ENCODE assay signal across 16 cellular contexts in genomic region chr19:35260694-35261304, GRCh38. TPM values are rescaled to one million over a fixed set of nuclear protein-coding genes. Genes with fewer than 3 reads are reported as not detected.
DNase-seq lines count a peak whose midpoint lies in the region; ATAC-seq, FAIRE-seq and TF ChIP-seq lines count a peak whose summit lies in the region.
"Had no signal": no experiment of that assay in that cellular context is flagged by ENCODE, and none has a peak within 500 bp of the region (broad histone marks: within the 10 kb centered on the region; RNA-seq: fewer than 3 reads in every experiment).

No MANE protein-coding gene starts in this region.

- H3K4me2 ChIP-seq in GM23338, result no peak overlapping the region

- H3K79me2 ChIP-seq in GM23338 (replicated peaks; ENCODE audit: insufficient read depth), result peaks cover 12% of the 10 kb centered on the region

- H3K4me3 ChIP-seq in CD4-positive, alpha-beta memory T cell (ENCODE audit: low read length in 2 of 2), result no peak overlapping the region
- H3K4me3 ChIP-seq in GM23338 (no peak overlapping the region), pancreas (no peak overlapping the region)
- H3K4me3 ChIP-seq: suprapubic skin had no signal

- POLR2A ChIA-PET in CD4-positive, alpha-beta memory T cell (lab: Charles Lee; ENCODE audit: partially characterized antibody), result interaction anchor here (0.6 to 7.7 kb wide), 4 partner anchors 10 to 61 kb away, joined by 3 to 48 read pairs (median 4); no protein-coding TSS in a partner anchor

- H3K27me3 Mint-ChIP-seq in CD4-positive, alpha-beta memory T cell, result no peaks in the 10 kb centered on the region
- peaks cover 34% of the 10 kb centered on the region for H3K27me3 Mint-ChIP-seq in GM23338 (ENCODE audit: insufficient read depth, low read depth, poor library complexity)
- H3K27me3 Mint-ChIP-seq in activated naive CD8-positive, alpha-beta T cell treated with anti-CD3 and anti-CD28 coated beads for 36 hours, result no peaks in the 10 kb centered on the region

- H3K9me3 Mint-ChIP-seq in CD4-positive, alpha-beta memory T cell, result peaks cover 0 to 1% (median 0%) of the 10 kb centered on the region in 8 donors
- no peaks in the 10 kb centered on the region for H3K9me3 Mint-ChIP-seq in GM23338
- no peaks in the 10 kb centered on the region for H3K9me3 Mint-ChIP-seq in activated naive CD8-positive, alpha-beta T cell treated with anti-CD3 and anti-CD28 coated beads for 36 hours
- H3K9me3 Mint-ChIP-seq: T-helper 1 cell treated with Interleukin-12 subunit alpha and Interleukin-12 subunit beta and Interleukin-4 antibody, amounts not matched to agents 30 μg/mL and 1 μg/mL, for 36 hours had no signal

- H4K20me1 ChIP-seq in GM23338 (replicated peaks; ENCODE audit: insufficient read depth), result peaks cover 21% of the 10 kb centered on the region

- intact Hi-C loops in CD4-positive, alpha-beta memory T cell (cut with micrococcal nuclease), result no loop called here
- intact Hi-C loops in pancreas (cut with DNase I), result no loop called here

- no peak for FAIRE-seq in pancreas (lab: Jason Lieb, UNC)
- FAIRE-seq: astrocyte had no signal

- H3F3A ChIP-seq in GM23338 (replicated peaks; ENCODE audit: low read depth), result peaks cover 7% of the 10 kb centered on the region

- H3K4me1 Mint-ChIP-seq in CD4-positive, alpha-beta memory T cell, result peaks cover 19 to 33% (median 27%) of the 10 kb centered on the region in 4 donors
- H3K4me1 Mint-ChIP-seq in GM23338, result peaks cover 6% of the 10 kb centered on the region; the same call in 2 of the 3 replicates
- peaks cover 36% of the 10 kb centered on the region for H3K4me1 Mint-ChIP-seq in activated naive CD8-positive, alpha-beta T cell treated with anti-CD3 and anti-CD28 coated beads for 36 hours

- peaks cover 0 to 37% of the 10 kb centered on the region in 2 donors for H3K36me3 Mint-ChIP-seq in CD4-positive, alpha-beta memory T cell
- H3K36me3 Mint-ChIP-seq in GM23338 (ENCODE audit: low read depth), result peaks cover 79% of the 10 kb centered on the region
- H3K36me3 Mint-ChIP-seq in activated naive CD8-positive, alpha-beta T cell treated with anti-CD3 and anti-CD28 coated beads for 36 hours, result no peaks in the 10 kb centered on the region

- in situ Hi-C loops in KBM-7 (cut with MboI; ENCODE audit: low pct_unique_long_range_greater_than_20kb, low sequenced_read_pairs), result no loop called here

- H2AFZ ChIP-seq in GM23338, result no peak overlapping the region

- no peaks in the 10 kb centered on the region for H3K9me2 ChIP-seq in GM23338 (ENCODE audit: insufficient read depth)

- no peak for ATAC-seq in GM23338
- no peak for ATAC-seq in pancreas

- H3K36me3 ChIP-seq in CD4-positive, alpha-beta memory T cell (ENCODE audit: insufficient read depth, low read length), result peaks cover 10% of the 10 kb centered on the region
- H3K36me3 ChIP-seq in GM23338 (ENCODE audit: insufficient read depth) (peaks cover 8% of the 10 kb centered on the region; the same call in 1 of the 2 replicates), pancreas (peaks cover 0 to 10% (median 0%) of the 10 kb centered on the region in 3 donors)

- H3K4me1 ChIP-seq in CD4-positive, alpha-beta memory T cell (ENCODE audit: insufficient read depth, low read length), result peaks cover 16% of the 10 kb centered on the region
- H3K4me1 ChIP-seq in GM23338 (ENCODE audit: insufficient read depth) (no peaks in the 10 kb centered on the region), pancreas (peaks cover 8 to 9% (median 9%) of the 10 kb centered on the region in 3 donors)

- 81 to 82% methylated on average over 10 of the region's 10 CpGs for WGBS in pancreas, 2 donors

- DNase-seq in CD4-positive, alpha-beta memory T cell, result no peak
- DNase-seq in GM23338 (ENCODE audit: low spot score), result no peak
- no peak for DNase-seq in activated naive CD8-positive, alpha-beta T cell treated with anti-CD3 and anti-CD28 coated beads for 36 hours
- peak in 4 of 6 donors; percentile 10 to 41 (median 26) for DNase-seq in pancreas
- DNase-seq in DMS 273 treated with DMSO at 0.1 percent for 48 hours (lab: John Stamatoyannopoulos, UW), result no peak
- no peak for DNase-seq in cortex of kidney (lab: John Stamatoyannopoulos, UW)
- no peak for DNase-seq in KBM-7
- DNase-seq: COR-L47, NCI-H2171 treated with DMSO at 0.1 percent for 48 hours, OCI-M1 had no signal

- H3K9me3 ChIP-seq in CD4-positive, alpha-beta memory T cell (ENCODE audit: control insufficient read depth in 1 of 2, low read length in 2 of 2), result no peaks in the 10 kb centered on the region
- no peaks in the 10 kb centered on the region for H3K9me3 ChIP-seq in pancreas
- H3K9me3 ChIP-seq: suprapubic skin had no signal

- no peak overlapping the region for H3K27ac ChIP-seq in CD4-positive, alpha-beta memory T cell (ENCODE audit: low read depth, low read length)
- H3K27ac ChIP-seq in GM23338 (ENCODE audit: low read depth), result no peak overlapping the region
- no peak overlapping the region for H3K27ac ChIP-seq in pancreas
- H3K27ac ChIP-seq: HL-60, suprapubic skin had no signal

- no peak overlapping the region for H3K4me3 Mint-ChIP-seq in CD4-positive, alpha-beta memory T cell
- H3K4me3 Mint-ChIP-seq in GM23338, result no peak overlapping the region
- H3K4me3 Mint-ChIP-seq in activated naive CD8-positive, alpha-beta T cell treated with anti-CD3 and anti-CD28 coated beads for 36 hours, result no peak overlapping the region
- H3K4me3 Mint-ChIP-seq: T-helper 1 cell treated with Interleukin-12 subunit alpha and Interleukin-12 subunit beta and Interleukin-4 antibody, amounts not matched to agents 30 μg/mL and 1 μg/mL, for 36 hours had no signal

- no peaks in the 10 kb centered on the region for H3K27me3 ChIP-seq in CD4-positive, alpha-beta memory T cell (ENCODE audit: insufficient read depth, low read length)
- H3K27me3 ChIP-seq in GM23338 (ENCODE audit: insufficient read depth) (no peaks in the 10 kb centered on the region), pancreas (no peaks in the 10 kb centered on the region)

- no peak for TF ChIP-seq CTCF in GM23338 (conservative IDR thresholded peaks at IDR 0.05; ENCODE audit: low read depth in 2 of 2)
- no peak for TF ChIP-seq CTCF in pancreas (IDR thresholded peaks at IDR 0.05)

- H3K27ac Mint-ChIP-seq in CD4-positive, alpha-beta memory T cell, result peak overlapping the region in 4 of 7 donors; percentile 46 to 77 (median 60)
- H3K27ac Mint-ChIP-seq in GM23338, result peak overlapping the region; percentile 36; the same call in 1 of the 2 replicates
- peak overlapping the region; percentile 40 for H3K27ac Mint-ChIP-seq in activated naive CD8-positive, alpha-beta T cell treated with anti-CD3 and anti-CD28 coated beads for 36 hours
- H3K27ac Mint-ChIP-seq: T-helper 1 cell treated with Interleukin-12 subunit alpha and Interleukin-12 subunit beta and Interleukin-4 antibody, amounts not matched to agents 30 μg/mL and 1 μg/mL, for 36 hours had no signal

- CTCF ChIA-PET in CD4-positive, alpha-beta memory T cell (lab: Charles Lee; ENCODE audit: partially characterized antibody), result no interaction called here

TF ChIP-seq in GM23338, 12 proteins besides CTCF, POLR2A, EP300 and RAD21 (continues in another document):
- TF ChIP-seq NANOG (IDR thresholded peaks at IDR 0.05; ENCODE audit: borderline replicate concordance), result no peak

RNA-seq across cellular contexts. Expression of gene USF2, which starts 8.0 kb away (rescaled TPM):
- 100 to 1,000 TPM; 204 to 216 TPM for total RNA-seq in CD4-positive, alpha-beta memory T cell
- 1 to 10 TPM; 2.2 to 9.4 TPM for polyA plus RNA-seq in CD4-positive, alpha-beta memory T cell
- 60.5 and 63.8 TPM in 2 replicates for total RNA-seq in GM23338 (2014; rRNA removed; shearing (Covaris generic))
- polyA plus RNA-seq in GM23338 (2016; fragmentation: Nextera tagmentation; extraction: Ambion mirVana) (28.9 and 36.4 TPM in 2 replicates), pancreas (100 to 1,000 TPM; 106 to 112 TPM)
- 100 to 1,000 TPM; 105 to 109 TPM for total RNA-seq in activated naive CD8-positive, alpha-beta T cell treated with anti-CD3 and anti-CD28 coated beads for 36 hours
- 10 to 100 TPM; 46.4 to 84.9 (median 59.8) TPM for total RNA-seq in pancreas

RNA-seq across cellular contexts. Expression of gene LSR, which starts 12.0 kb away (rescaled TPM):
- 10 to 100 TPM; 45.8 to 48.9 TPM for total RNA-seq in CD4-positive, alpha-beta memory T cell
- 10 to 100 TPM; 76.1 to 91.6 TPM for polyA plus RNA-seq in CD4-positive, alpha-beta memory T cell
- 195 and 212 TPM in 2 replicates for total RNA-seq in GM23338 (2014; rRNA removed; shearing (Covaris generic))
- polyA plus RNA-seq in GM23338 (2016; fragmentation: Nextera tagmentation; extraction: Ambion mirVana) (116 and 125 TPM in 2 replicates), pancreas (10 to 100 TPM; 46.1 to 67.5 TPM)
- 10 to 100 TPM; 40.6 to 43.9 TPM for total RNA-seq in activated naive CD8-positive, alpha-beta T cell treated with anti-CD3 and anti-CD28 coated beads for 36 hours
- total RNA-seq in pancreas, result 100 to 1,000 TPM in 1 of 6 donors, 10 to 100 TPM in 5; 51.6 to 103 (median 67.0) TPM

RNA-seq across cellular contexts. Expression of gene HAMP, which starts 21.5 kb away (rescaled TPM):
- 1 to 10 TPM; 1.2 to 2.7 TPM for total RNA-seq in CD4-positive, alpha-beta memory T cell
- polyA plus RNA-seq in CD4-positive, alpha-beta memory T cell, result not detected
- total RNA-seq in GM23338 (2014; rRNA removed; shearing (Covaris generic)), result not detected in 2 replicates
- 0.65 TPM in 1 of 2 replicates, not detected in the other for polyA plus RNA-seq in GM23338 (2016; fragmentation: Nextera tagmentation; extraction: Ambion mirVana)
- under 1 TPM; 0.32 to 0.37 TPM for total RNA-seq in activated naive CD8-positive, alpha-beta T cell treated with anti-CD3 and anti-CD28 coated beads for 36 hours
- total RNA-seq in pancreas, result 10 to 100 TPM in 1 of 6 donors, 1 to 10 TPM in 4, under 1 TPM in 1; 0.69 to 10.2 (median 2.2) TPM
- polyA plus RNA-seq in pancreas, result 100 to 1,000 TPM in 1 of 2 donors, 10 to 100 TPM in 1; 24.5 to 138 TPM
- total RNA-seq: M059J had no signal

RNA-seq across cellular contexts. Expression of gene MAG, which starts 31.2 kb away (rescaled TPM):
- not detected for total RNA-seq in CD4-positive, alpha-beta memory T cell
- polyA plus RNA-seq in CD4-positive, alpha-beta memory T cell, result not detected
- 1.3 and 1.8 TPM in 2 replicates for total RNA-seq in GM23338 (2014; rRNA removed; shearing (Covaris generic))
- polyA plus RNA-seq in GM23338 (2016; fragmentation: Nextera tagmentation; extraction: Ambion mirVana) (0.61 and 0.85 TPM in 2 replicates), pancreas (under 1 TPM in 1 of 2 donors, not detected in 1; 0.47 TPM)
- under 1 TPM; 0.20 to 0.29 TPM for total RNA-seq in activated naive CD8-positive, alpha-beta T cell treated with anti-CD3 and anti-CD28 coated beads for 36 hours
- total RNA-seq in pancreas, result under 1 TPM in 1 of 6 donors, not detected in 5; 0.17 TPM
- total RNA-seq: astrocyte, M059J, mononuclear cell, suprapubic skin had no signal

RNA-seq across cellular contexts. Expression of gene FAM187B, which starts 32.3 kb away (rescaled TPM):
- not detected for total RNA-seq in CD4-positive, alpha-beta memory T cell
- polyA plus RNA-seq in CD4-positive, alpha-beta memory T cell, result not detected
- total RNA-seq in GM23338 (2014; rRNA removed; shearing (Covaris generic)), result not detected in 2 replicates
- polyA plus RNA-seq in GM23338 (2016; fragmentation: Nextera tagmentation; extraction: Ambion mirVana) (0.23 and 0.31 TPM in 2 replicates), pancreas (not detected)
- not detected for total RNA-seq in activated naive CD8-positive, alpha-beta T cell treated with anti-CD3 and anti-CD28 coated beads for 36 hours
- total RNA-seq in pancreas, result not detected
- total RNA-seq: astrocyte, M059J, suprapubic skin had no signal

Comparison
In these comparisons a context has a peak if more than half of its experiments do, and no peak if none do; other contexts are left out.
1. DNase-seq: peak in pancreas (4 of 6); none in CD4-positive, alpha-beta memory T cell (0 of 5), GM23338 (single experiment), activated naive CD8-positive, alpha-beta T cell treated with anti-CD3 and anti-CD28 coated beads for 36 hours (single experiment), DMS 273 treated with DMSO at 0.1 percent for 48 hours (single experiment), cortex of kidney (single experiment) and KBM-7 (single experiment).
2. Peak in every context shown above with its lines, with median percentiles within 50 percentile points of each other: H3K27ac Mint-ChIP-seq.